Comparison of ENCODE assay signal across 10 cellular contexts in the genomic region with DNA sequence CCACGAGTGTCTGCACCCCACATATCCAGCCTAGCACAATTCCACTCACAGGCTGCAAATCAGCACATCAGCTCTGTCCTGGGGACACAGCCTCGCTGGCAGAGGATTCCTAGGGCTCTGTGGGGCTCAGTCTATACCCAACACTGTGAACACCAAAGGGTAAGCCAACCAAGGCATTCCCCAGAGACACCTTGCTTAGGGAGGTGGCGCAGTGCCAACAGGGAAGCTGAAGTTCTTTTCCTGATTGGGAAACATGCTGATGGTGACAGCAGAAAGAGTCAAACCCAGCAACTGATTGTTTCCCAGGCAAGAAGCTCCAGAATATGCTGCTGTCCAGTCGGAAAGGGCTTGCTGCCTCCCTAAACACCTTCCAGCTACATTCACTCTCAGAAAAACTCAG.
"Had no signal": no experiment of that assay in that cellular context is flagged by ENCODE, and none has a peak within 500 bp of the region (broad histone marks: within the 10 kb centered on the region; RNA-seq: fewer than 3 reads in every experiment).

No MANE protein-coding gene starts in this region.

- ATAC-seq: gastrocnemius medialis had no signal

- DNase-seq: activated CD4-positive, alpha-beta memory T cell treated with anti-CD3 and anti-CD28 coated beads, Interleukin-2, amount 10 ng/mL, durations not matched to agents 7 days and 5 days; activated CD8-positive, alpha-beta memory T cell treated with anti-CD3 and anti-CD28 coated beads, Interleukin-2, amount 50 U/mL, for 48 hours; activated naive CD8-positive, alpha-beta T cell treated with anti-CD3 and anti-CD28 coated beads, Interleukin-2, amount 10 ng/mL, durations not matched to agents 7 days and 5 days; anterior cingulate cortex; gastrocnemius medialis; heart right ventricle; kidney; midbrain; retina; thyroid gland had no signal
